Comparison of ENCODE assay signal across 35 cellular contexts in the genomic region with DNA sequence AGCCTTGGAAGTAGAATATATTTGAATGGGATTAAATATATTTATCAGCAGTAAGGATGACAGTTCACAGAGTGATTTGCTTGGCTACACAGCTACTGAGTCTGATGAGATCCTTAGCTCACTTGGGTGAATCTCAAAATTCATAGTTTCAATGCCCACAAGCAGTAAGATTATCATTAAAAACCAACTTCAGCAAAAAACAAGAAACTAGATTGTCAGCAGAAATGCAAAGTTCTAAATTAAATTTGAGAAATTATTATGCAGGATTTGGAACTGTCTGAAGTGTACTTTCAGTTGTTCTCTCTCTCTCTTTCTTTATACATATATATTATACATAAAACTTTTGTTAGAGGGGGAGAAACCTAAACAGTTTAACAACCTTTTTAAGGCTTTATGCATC.
"Had no signal": no experiment of that assay in that cellular context is flagged by ENCODE, and none has a peak within 500 bp of the region (broad histone marks: within the 10 kb centered on the region; RNA-seq: fewer than 3 reads in every experiment).

No MANE protein-coding gene starts in this region.

- DNase-seq: Karpas-422, Kasumi-1, MG63, MM.1S, NCI-H1048, NCI-H1092, NCI-H1092 treated with DMSO at 0.1 percent for 48 hours, NCI-H1105, NCI-H1105 treated with DMSO at 0.1 percent for 48 hours, NCI-H1417, NCI-H1417 treated with DMSO at 0.1 percent for 48 hours, NCI-H1436, NCI-H1436 treated with DMSO at 0.1 percent for 48 hours, NCI-H146, NCI-H1694, NCI-H1694 treated with DMSO at 0.1 percent for 48 hours, NCI-H187, NCI-H187 treated with DMSO at 0.1 percent for 48 hours, NCI-H1930, NCI-H2029, NCI-H2029 treated with DMSO at 0.1 percent for 48 hours, NCI-H2081, NCI-H2081 treated with DMSO at 0.1 percent for 48 hours, NCI-H2107, NCI-H2171, NCI-H2171 treated with DMSO at 0.1 percent for 48 hours, NCI-H2227 treated with DMSO at 0.1 percent for 48 hours, NCI-H226, NCI-H345, NCI-H446, NCI-H446 treated with DMSO at 0.1 percent for 48 hours, NCI-H510A, NCI-H510A treated with DMSO at 0.1 percent for 48 hours, NCI-H524, NCI-H524 treated with DMSO at 0.1 percent for 48 hours had no signal

- H3K27me3 ChIP-seq: MG63 had no signal

- H3K4me3 ChIP-seq: MG63 had no signal

- H3K36me3 ChIP-seq: MG63 had no signal
